In the genomic region with DNA sequence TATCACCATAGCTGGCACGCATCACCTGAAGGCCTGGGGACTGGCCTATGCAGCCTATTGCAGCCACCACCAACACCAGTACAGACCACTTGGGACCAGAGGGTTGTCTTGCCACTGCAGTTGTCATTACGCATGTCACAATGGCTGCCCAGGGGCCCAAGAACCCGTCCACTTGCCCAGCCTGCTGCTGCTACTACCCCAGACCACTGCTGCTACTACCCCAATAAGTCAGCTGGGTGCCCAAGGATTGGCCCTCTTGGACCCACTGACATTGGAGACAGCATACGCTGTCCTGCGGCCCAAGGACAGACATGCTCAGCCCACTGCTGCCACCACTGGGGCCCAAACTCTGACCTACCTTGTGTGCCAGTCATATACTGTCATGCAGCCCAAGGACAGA, we compare ENCODE assay signal across 36 cellular contexts.
"Had no signal": no experiment of that assay in that cellular context is flagged by ENCODE, and none has a peak within 500 bp of the region (broad histone marks: within the 10 kb centered on the region; RNA-seq: fewer than 3 reads in every experiment).

No MANE protein-coding gene starts in this region.

- H3K27ac Mint-ChIP-seq: activated B cell treated with CpG ODN at 0.5 μM for 24 hours; activated CD4-positive, alpha-beta memory T cell treated with anti-CD3 and anti-CD28 coated beads for 36 hours; activated CD4-positive, alpha-beta T cell treated with anti-CD3 and anti-CD28 coated beads, Interleukin-2, amount 10 ng/mL, durations not matched to agents 24 days and 14 days; activated CD8-positive, alpha-beta T cell treated with anti-CD3 and anti-CD28 coated beads for 36 hours; activated naive CD4-positive, alpha-beta T cell treated with anti-CD3 and anti-CD28 coated beads for 36 hours; activated naive CD4-positive, alpha-beta T cell treated with anti-CD3 and anti-CD28 coated beads, Interleukin-2, amount 50 U/mL, for 72 hours; activated naive CD8-positive, alpha-beta T cell treated with anti-CD3 and anti-CD28 coated beads for 36 hours; activated T-cell treated with anti-CD3 and anti-CD28 coated beads, Interleukin-2, amount 50 U/mL, for 72 hours; activated T-helper 1 cell treated with anti-CD3 and anti-CD28 coated beads, Interleukin-12 subunit alpha, Interleukin-12 subunit beta, Interleukin-2, Interleukin-4 antibody, amounts not matched to agents 30 ng/mL and 10 ng/mL and 1 ng/mL, durations not matched to agents 14 hours and 24 hours and 36 hours; activated T-helper 17 cell treated with anti-CD3 and anti-CD28 coated beads, Interleukin-2, amount 50 U/mL, for 72 hours; T-cell; T-helper 2 cell treated with Interferon-gamma antibody and Interleukin-4, amounts not matched to agents 5 μg/mL and 100 μg/mL, for 36 hours had no signal

- H3K9me3 ChIP-seq: adrenal gland, body of pancreas, breast epithelium had no signal

- H3K4me3 Mint-ChIP-seq: activated B cell treated with CpG ODN at 0.5 μM for 24 hours; activated CD4-positive, alpha-beta memory T cell treated with anti-CD3 and anti-CD28 coated beads for 36 hours; activated CD4-positive, alpha-beta T cell treated with anti-CD3 and anti-CD28 coated beads, Interleukin-2, amount 10 ng/mL, durations not matched to agents 24 days and 14 days; activated CD8-positive, alpha-beta T cell treated with anti-CD3 and anti-CD28 coated beads for 36 hours; activated naive CD4-positive, alpha-beta T cell treated with anti-CD3 and anti-CD28 coated beads for 36 hours; activated naive CD8-positive, alpha-beta T cell treated with anti-CD3 and anti-CD28 coated beads for 36 hours; activated T-cell treated with anti-CD3 and anti-CD28 coated beads, Interleukin-2, amount 50 U/mL, for 4 hours; activated T-cell treated with anti-CD3 and anti-CD28 coated beads, Interleukin-2, amount 50 U/mL, for 72 hours; activated T-helper 1 cell treated with anti-CD3 and anti-CD28 coated beads, Interleukin-12 subunit alpha, Interleukin-12 subunit beta, Interleukin-2, Interleukin-4 antibody, amounts not matched to agents 30 ng/mL and 10 ng/mL and 1 ng/mL, durations not matched to agents 14 hours and 24 hours and 36 hours; activated T-helper 17 cell treated with anti-CD3 and anti-CD28 coated beads, Interleukin-2, amount 50 U/mL, for 72 hours; T-cell; T-helper 2 cell treated with Interferon-gamma antibody and Interleukin-4, amounts not matched to agents 5 μg/mL and 100 μg/mL, for 36 hours had no signal

- H3K4me1 ChIP-seq: adrenal gland, body of pancreas, breast epithelium had no signal

- DNase-seq: activated B cell treated with CpG ODN at 0.5 μM for 24 hours; activated CD4-positive, alpha-beta memory T cell treated with anti-CD3 and anti-CD28 coated beads for 36 hours; activated CD4-positive, alpha-beta T cell treated with anti-CD3 and anti-CD28 coated beads for 4 hours; activated CD4-positive, alpha-beta T cell treated with anti-CD3 and anti-CD28 coated beads, Interleukin-2, amount 10 ng/mL, durations not matched to agents 24 days and 14 days; activated CD4-positive, alpha-beta T cell treated with anti-CD3 and anti-CD28 coated beads, Interleukin-2, amount 50 U/mL, for 1 hour; activated CD4-positive, alpha-beta T cell treated with anti-CD3 and anti-CD28 coated beads, Interleukin-2, amount 50 U/mL, for 4 hours; activated CD4-positive, CD25-positive, alpha-beta regulatory T cell treated with anti-CD3 and anti-CD28 coated beads, Interleukin-2, amount 50 U/mL, for 72 hours; activated CD8-positive, alpha-beta memory T cell treated with anti-CD3 and anti-CD28 coated beads, Interleukin-2, amount 50 U/mL, for 4 hours; activated CD8-positive, alpha-beta T cell treated with anti-CD3 and anti-CD28 coated beads for 36 hours; activated effector memory CD4-positive, alpha-beta T cell treated with anti-CD3 and anti-CD28 coated beads, Interleukin-2, amount 50 U/mL, for 16 hours; activated gamma-delta T cell treated with Interleukin-2 at 50 U/mL for 16 hours; activated naive CD4-positive, alpha-beta T cell; activated naive CD4-positive, alpha-beta T cell treated with anti-CD3 and anti-CD28 coated beads for 36 hours; activated naive CD4-positive, alpha-beta T cell treated with anti-CD3 and anti-CD28 coated beads, Interleukin-2, amount 50 U/mL, for 16 hours; activated naive CD8-positive, alpha-beta T cell treated with anti-CD3 and anti-CD28 coated beads for 36 hours; activated T-cell treated with anti-CD3 and anti-CD28 coated beads for 4 hours; activated T-cell treated with anti-CD3 and anti-CD28 coated beads, Interleukin-2, amount 50 U/mL, for 1 hour; activated T-cell treated with anti-CD3 and anti-CD28 coated beads, Interleukin-2, amount 50 U/mL, for 4 hours; activated T-cell treated with anti-CD3 and anti-CD28 coated beads, Interleukin-2, amount 50 U/mL, for 72 hours; adrenal gland; amniotic stem cell; aorta; body of pancreas; brain microvascular endothelial cell; central memory CD4-positive, alpha-beta T cell; T-cell; T-helper 2 cell; T-helper 9 cell had no signal

- H3K36me3 ChIP-seq: adrenal gland, brain microvascular endothelial cell, breast epithelium had no signal

- H3K4me3 ChIP-seq: adrenal gland, body of pancreas, breast epithelium had no signal

- H3K36me3 Mint-ChIP-seq: activated CD4-positive, alpha-beta memory T cell treated with anti-CD3 and anti-CD28 coated beads for 36 hours; activated naive CD4-positive, alpha-beta T cell treated with anti-CD3 and anti-CD28 coated beads, Interleukin-2, amount 50 U/mL, for 72 hours; activated naive CD8-positive, alpha-beta T cell treated with anti-CD3 and anti-CD28 coated beads for 36 hours; T-cell had no signal

- H3K27me3 Mint-ChIP-seq: activated CD4-positive, alpha-beta T cell treated with anti-CD3 and anti-CD28 coated beads, Interleukin-2, amount 10 ng/mL, durations not matched to agents 24 days and 14 days; activated naive CD8-positive, alpha-beta T cell treated with anti-CD3 and anti-CD28 coated beads for 36 hours had no signal

- H3K4me1 Mint-ChIP-seq: activated B cell treated with CpG ODN at 0.5 μM for 24 hours; activated CD4-positive, alpha-beta T cell treated with anti-CD3 and anti-CD28 coated beads, Interleukin-2, amount 10 ng/mL, durations not matched to agents 24 days and 14 days; activated naive CD8-positive, alpha-beta T cell treated with anti-CD3 and anti-CD28 coated beads for 36 hours; activated T-helper 17 cell treated with anti-CD3 and anti-CD28 coated beads, Interleukin-2, amount 50 U/mL, for 72 hours; T-cell had no signal

- H3K27me3 ChIP-seq: adrenal gland, body of pancreas, brain microvascular endothelial cell, breast epithelium had no signal

- H3K27ac ChIP-seq: adrenal gland, body of pancreas, brain microvascular endothelial cell, breast epithelium, VCaP had no signal

- FAIRE-seq: astrocyte, TTC549 had no signal

- ATAC-seq: activated CD8-positive, alpha-beta T cell treated with anti-CD3 and anti-CD28 coated beads for 36 hours; activated naive CD4-positive, alpha-beta T cell treated with anti-CD3 and anti-CD28 coated beads, Interleukin-2, amount 50 U/mL, for 72 hours; activated T-cell treated with anti-CD3 and anti-CD28 coated beads, Interleukin-2, amount 50 U/mL, for 4 hours; activated T-cell treated with anti-CD3 and anti-CD28 coated beads, Interleukin-2, amount 50 U/mL, for 72 hours; activated T-helper 17 cell treated with anti-CD3 and anti-CD28 coated beads, Interleukin-2, amount 50 U/mL, for 72 hours; body of pancreas; T-cell had no signal
